Comparison of ENCODE assay signal across 18 cellular contexts in genomic region chr20:19213946-19214490, GRCh38. TPM values are rescaled to one million over a fixed set of nuclear protein-coding genes. Genes with fewer than 3 reads are reported as not detected.
DNase-seq lines count a peak whose midpoint lies in the region; ATAC-seq, FAIRE-seq and TF ChIP-seq lines count a peak whose summit lies in the region.
"Had no signal": no experiment of that assay in that cellular context is flagged by ENCODE, and none has a peak within 500 bp of the region (broad histone marks: within the 10 kb centered on the region; RNA-seq: fewer than 3 reads in every experiment).

No MANE protein-coding gene starts in this region.

- H2BK5ac ChIP-seq in H1 (ENCODE audit: low read depth, low read length), result no peak overlapping the region

- H3K4me1 ChIP-seq in H1 (replicated peaks in 1 of 4; ENCODE audit: control insufficient read depth in 3 of 4, insufficient read depth in 4 of 4, low read length in 3 of 4) (peaks cover 6 to 16% (median 10%) of the 10 kb centered on the region in 4 experiments), aorta (ENCODE audit: control insufficient read depth in 1 of 2, insufficient read depth in 2 of 2, low read length in 2 of 2) (peaks cover 0 to 4% of the 10 kb centered on the region in 2 donors)

- H3K56ac ChIP-seq in H1 (replicated peaks; ENCODE audit: insufficient read length, low read depth, low read length), result no peak overlapping the region

- DNase-seq in NOMO-1 (lab: John Stamatoyannopoulos, UW; ENCODE audit: unreplicated experiment in 2 of 2), result peak; percentile 22 to 51
- DNase-seq in NOMO-1 treated with dmso at 0.1 percent for 144 hours (lab: John Stamatoyannopoulos, UW; ENCODE audit: unreplicated experiment), result no peak
- DNase-seq in H1 (ENCODE audit: low read depth in 1 of 2, low spot score in 2 of 2), result no peak
- DNase-seq in neural crest cell (ENCODE audit: low read depth, low spot score), result no peak
- no peak for DNase-seq in aorta
- no peak for DNase-seq in MG63
- no peak for DNase-seq in activated CD4-positive, alpha-beta memory T cell treated with anti-CD3 and anti-CD28 coated beads, Interleukin-2, amount 10 ng/mL, durations not matched to agents 7 days and 5 days
- DNase-seq in effector CD8-positive, alpha-beta T cell (lab: John Stamatoyannopoulos, UW), result no peak
- DNase-seq: activated CD8-positive, alpha-beta T cell treated with anti-CD3 and anti-CD28 coated beads for 36 hours; CD4-positive, CD25-positive, alpha-beta regulatory T cell; DND-41; HFFc6; NCI-H2029 treated with DMSO at 0.1 percent for 48 hours; NCI-H69; SHP77; substantia nigra had no signal

- H4K20me1 ChIP-seq in H1 (replicated peaks in 1 of 2; ENCODE audit: control insufficient read depth in 1 of 2, insufficient read depth in 2 of 2, low read length in 2 of 2), result no peaks in the 10 kb centered on the region

- no peak overlapping the region for H2AFZ ChIP-seq in H1 (ENCODE audit: low read length)

- no peak overlapping the region for H4K8ac ChIP-seq in H1 (ENCODE audit: extremely low read depth, insufficient read depth, low read length)

- H3K27me3 Mint-ChIP-seq in neural crest cell (ENCODE audit: low read depth), result peaks cover 85% of the 10 kb centered on the region
- H3K27me3 Mint-ChIP-seq in activated CD4-positive, alpha-beta memory T cell treated with anti-CD3 and anti-CD28 coated beads, Interleukin-2, amount 10 ng/mL, durations not matched to agents 7 days and 5 days, result peaks cover 29% of the 10 kb centered on the region

- no peak for TF ChIP-seq RAD21 in H1 (IDR thresholded peaks at IDR 0.05 in 1 of 2, conservative IDR thresholded peaks at IDR 0.05 in 1 of 2; ENCODE audit: low read depth in 2 of 2, low read length in 2 of 2)

- H3K27ac ChIP-seq in H1 (ENCODE audit: low read depth, low read length), result no peak overlapping the region
- H3K27ac ChIP-seq in aorta (ENCODE audit: low read depth in 1 of 2, low read length in 2 of 2), result peak overlapping the region in 1 of 2 donors; percentile 12
- H3K27ac ChIP-seq: 22Rv1 had no signal

- no peaks in the 10 kb centered on the region for H3K9me3 Mint-ChIP-seq in neural crest cell
- H3K9me3 Mint-ChIP-seq in activated CD4-positive, alpha-beta memory T cell treated with anti-CD3 and anti-CD28 coated beads, Interleukin-2, amount 10 ng/mL, durations not matched to agents 7 days and 5 days, result no peaks in the 10 kb centered on the region
- H3K9me3 Mint-ChIP-seq: activated CD8-positive, alpha-beta T cell treated with anti-CD3 and anti-CD28 coated beads for 36 hours; activated T-helper 17 cell treated with anti-CD3 and anti-CD28 coated beads, Interleukin-2, amount 50 U/mL, for 72 hours; HFFc6 had no signal

- POLR2A ChIA-PET in H1 (lab: Charles Lee; ENCODE audit: partially characterized antibody), result no interaction called here
- POLR2A ChIA-PET in activated CD4-positive, alpha-beta memory T cell treated with anti-CD3 and anti-CD28 coated beads, Interleukin-2, amount 10 ng/mL, durations not matched to agents 7 days and 5 days (lab: Charles Lee), result no interaction called here

- no peak for TF ChIP-seq EP300 in H1 (IDR thresholded peaks at IDR 0.05; ENCODE audit: borderline replicate concordance in 1 of 2, low read depth in 2 of 2, low read length in 2 of 2)

- 0 out of 2 replicates have a peak overlapping the region, but pooled peaks have one; percentile 60 for H2BK12ac ChIP-seq in H1 (ENCODE audit: low read depth, low read length)

- no peak overlapping the region for H3K9ac ChIP-seq in H1 (replicated peaks in 1 of 4; ENCODE audit: extremely low read depth in 1 of 4, low read depth in 3 of 4, low read length in 3 of 4)

- H3K14ac ChIP-seq in H1 (ENCODE audit: insufficient read length), result no peak overlapping the region

- H3K36me3 ChIP-seq in H1 (ENCODE audit: control insufficient read depth in 2 of 4, insufficient read depth in 4 of 4, low read length in 3 of 4) (no peaks in the 10 kb centered on the region), aorta (ENCODE audit: control insufficient read depth in 1 of 2, insufficient read depth in 2 of 2, low read length in 1 of 2) (no peaks in the 10 kb centered on the region), MG63 (no peaks in the 10 kb centered on the region)

- no peak for FAIRE-seq in H1 (lab: Jason Lieb, UNC)

- peaks cover 8% of the 10 kb centered on the region for H3K23me2 ChIP-seq in H1 (ENCODE audit: low read depth, low read length)

- H3K9me3 ChIP-seq in H1 (ENCODE audit: insufficient read depth in 2 of 2, low read depth in 1 of 2, low read length in 1 of 2) (no peaks in the 10 kb centered on the region), aorta (ENCODE audit: control insufficient read depth, low read length) (no peaks in the 10 kb centered on the region), MG63 (no peaks in the 10 kb centered on the region)

- peak overlapping the region; percentile 79 to 83; a peak in 2 of 4 replicates for H3K4me2 ChIP-seq in H1 (ENCODE audit: insufficient read depth in 1 of 2, low read depth in 2 of 2, low read length in 2 of 2)

- H2BK15ac ChIP-seq in H1 (ENCODE audit: low read length), result no peak overlapping the region

- peak overlapping the region; percentile 79 for H3K4me3 Mint-ChIP-seq in neural crest cell
- no peak overlapping the region for H3K4me3 Mint-ChIP-seq in activated CD4-positive, alpha-beta memory T cell treated with anti-CD3 and anti-CD28 coated beads, Interleukin-2, amount 10 ng/mL, durations not matched to agents 7 days and 5 days
- H3K4me3 Mint-ChIP-seq: activated CD8-positive, alpha-beta T cell treated with anti-CD3 and anti-CD28 coated beads for 36 hours; activated T-helper 17 cell treated with anti-CD3 and anti-CD28 coated beads, Interleukin-2, amount 50 U/mL, for 72 hours; CD4-positive, CD25-positive, alpha-beta regulatory T cell; HFFc6 had no signal

- peaks cover 0 to 5% of the 10 kb centered on the region in 2 experiments; a peak in 2 of 4 replicates for H3K79me2 ChIP-seq in H1 (ENCODE audit: control insufficient read depth in 1 of 2, insufficient read depth in 2 of 2, low read length in 2 of 2)

- peaks cover 0 to 27% (median 20%) of the 10 kb centered on the region in 4 experiments; a peak in 6 of 7 replicates for H3K27me3 ChIP-seq in H1 (replicated peaks in 1 of 4; ENCODE audit: control insufficient read depth in 3 of 4, extremely low read depth in 1 of 4, insufficient read depth in 3 of 4, low read length in 3 of 4)
- no peaks in the 10 kb centered on the region for H3K27me3 ChIP-seq in aorta (ENCODE audit: control insufficient read depth in 1 of 2, insufficient read depth in 2 of 2, low read length in 1 of 2)
- peaks cover 12% of the 10 kb centered on the region for H3K27me3 ChIP-seq in MG63

- no peaks in the 10 kb centered on the region for H3K36me3 Mint-ChIP-seq in neural crest cell (ENCODE audit: low read depth)
- no peaks in the 10 kb centered on the region for H3K36me3 Mint-ChIP-seq in activated CD4-positive, alpha-beta memory T cell treated with anti-CD3 and anti-CD28 coated beads, Interleukin-2, amount 10 ng/mL, durations not matched to agents 7 days and 5 days (ENCODE audit: low read depth)
- H3K36me3 Mint-ChIP-seq: CD4-positive, CD25-positive, alpha-beta regulatory T cell had no signal

- no peak overlapping the region for H2BK20ac ChIP-seq in H1 (ENCODE audit: low read length)

- H3K4ac ChIP-seq in H1 (replicated peaks; ENCODE audit: insufficient read length, low read depth, low read length), result no peak overlapping the region

- H4K91ac ChIP-seq in H1 (replicated peaks; ENCODE audit: insufficient read length, low read length), result no peak overlapping the region

- H3K23ac ChIP-seq in H1 (ENCODE audit: insufficient read length), result no peak overlapping the region

- ATAC-seq in aorta (ENCODE audit: low FRiP score), result no peak
- ATAC-seq: activated CD8-positive, alpha-beta T cell treated with anti-CD3 and anti-CD28 coated beads for 36 hours; activated T-helper 17 cell treated with anti-CD3 and anti-CD28 coated beads, Interleukin-2, amount 50 U/mL, for 72 hours had no signal

- 85% methylated on average over 11 of the region's 11 CpGs; no CpG with 5 or more reads in 1 of the 2 experiments for WGBS in H1 (ENCODE audit: extremely low coverage in 1 of 2, insufficient coverage in 1 of 2, insufficient read length in 1 of 2, insufficient replicate concordance in 2 of 2, low coverage in 1 of 2, low lambda C conversion rate in 2 of 2, missing lambda C conversion rate in 1 of 2), 2 experiments
- 16 to 29% methylated on average over 11 of the region's 11 CpGs for WGBS in aorta, 2 donors

- no peak for TF ChIP-seq POLR2A in H1 (IDR thresholded peaks at IDR 0.05; ENCODE audit: control extremely low read depth in 1 of 2, low read depth in 2 of 2, low read length in 2 of 2)

- no peak overlapping the region for H2BK120ac ChIP-seq in H1 (replicated peaks; ENCODE audit: low read depth, low read length)

- no peak overlapping the region for H2AK5ac ChIP-seq in H1 (ENCODE audit: low read depth, low read length)

- no peak overlapping the region for H3K27ac Mint-ChIP-seq in neural crest cell (ENCODE audit: unreplicated experiment)
- H3K27ac Mint-ChIP-seq in activated CD4-positive, alpha-beta memory T cell treated with anti-CD3 and anti-CD28 coated beads, Interleukin-2, amount 10 ng/mL, durations not matched to agents 7 days and 5 days, result no peak overlapping the region
- H3K27ac Mint-ChIP-seq: activated CD8-positive, alpha-beta T cell treated with anti-CD3 and anti-CD28 coated beads for 36 hours; activated T-helper 17 cell treated with anti-CD3 and anti-CD28 coated beads, Interleukin-2, amount 50 U/mL, for 72 hours; CD4-positive, CD25-positive, alpha-beta regulatory T cell; HFFc6 had no signal

- intact Hi-C loops in aorta (cut with DNase I), result loop anchor here (5.0 to 10.0 kb wide), 3 partner anchors 71 to 283 kb away; no protein-coding TSS in a partner anchor

- no peaks in the 10 kb centered on the region for H3K79me1 ChIP-seq in H1 (ENCODE audit: low read depth, low read length)

- CTCF ChIA-PET in H1 (lab: Charles Lee; ENCODE audit: partially characterized antibody), result interaction anchor here (0.9 to 2.3 kb wide), 11 partner anchors 10 to 459 kb away, joined by 3 to 9 read pairs (median 4); no protein-coding TSS in a partner anchor
- CTCF ChIA-PET in activated CD4-positive, alpha-beta memory T cell treated with anti-CD3 and anti-CD28 coated beads, Interleukin-2, amount 10 ng/mL, durations not matched to agents 7 days and 5 days (lab: Charles Lee), result interaction anchor here (1.1 kb wide), 1 partner anchor 9 kb away, joined by 3 read pairs; no protein-coding TSS in a partner anchor

- H3K18ac ChIP-seq in H1 (ENCODE audit: extremely low read depth, low read length), result no peak overlapping the region; the same call in 1 of the 2 replicates

- H4K5ac ChIP-seq in H1 (ENCODE audit: insufficient read length, low read depth, low read length), result no peak overlapping the region

- TF ChIP-seq CTCF in H1 (IDR thresholded peaks at IDR 0.05; ENCODE audit: control extremely low read depth in 1 of 3, insufficient read depth in 1 of 3, low read depth in 1 of 3, low read length in 3 of 3) (no peak), neural crest cell (conservative IDR thresholded peaks at IDR 0.05) (no peak)

- H3K4me3 ChIP-seq in H1 (ENCODE audit: extremely low read depth in 1 of 4, insufficient read depth in 2 of 4, low read depth in 3 of 4, low read length in 4 of 4) (peak overlapping the region in 1 of 4 experiments; percentile 70; a peak in 1 of 8 replicates), aorta (ENCODE audit: low read length in 2 of 2) (peak overlapping the region; percentile 72 to 97), MG63 (no peak overlapping the region)

- peaks cover 5% of the 10 kb centered on the region for H3K4me1 Mint-ChIP-seq in neural crest cell
- H3K4me1 Mint-ChIP-seq in activated CD4-positive, alpha-beta memory T cell treated with anti-CD3 and anti-CD28 coated beads, Interleukin-2, amount 10 ng/mL, durations not matched to agents 7 days and 5 days, result no peaks in the 10 kb centered on the region
- H3K4me1 Mint-ChIP-seq: activated T-helper 17 cell treated with anti-CD3 and anti-CD28 coated beads, Interleukin-2, amount 50 U/mL, for 72 hours had no signal

RNA-seq across cellular contexts. Expression of gene SLC24A3, which starts 1.6 kb away (rescaled TPM):
- 6.2 and 6.3 TPM in 2 replicates for total RNA-seq in H1 (2021; fragmentation: NEBNext Ultra II Directional; extraction: Animal tissue kit (Norgen Biotek cat#: 25700))
- polyA plus RNA-seq in H1 (2011; rRNA removed) (3.7 and 4.5 TPM in 2 replicates), aorta (10 to 100 TPM in 1 of 2 donors, 1 to 10 TPM in 1; 8.8 to 14.4 TPM)
- polyA plus RNA-seq in H1 (2011; cell fraction: cytosol; rRNA removed), result 2.8 TPM
- 4.0 TPM for polyA plus RNA-seq in H1 (2011; cell fraction: nucleus; rRNA removed)
- 5.1 to 5.5 TPM (median 5.3 TPM) in 4 replicates for polyA plus RNA-seq in H1 (2012, experiment 1 of 2)
- polyA plus RNA-seq in H1 (2012, experiment 2 of 2), result 2.7 TPM
- polyA plus RNA-seq in H1 (2013, experiment 1 of 2), result 3.0 TPM
- 3.2 TPM for polyA plus RNA-seq in H1 (2013, experiment 2 of 2)
- polyA minus RNA-seq in H1 (2011; rRNA and poly(A)+ RNA removed), result 4.7 and 6.2 TPM in 2 replicates
- polyA minus RNA-seq in H1 (2011; cell fraction: cytosol; rRNA and poly(A)+ RNA removed), result 1.8 TPM
- polyA minus RNA-seq in H1 (2011; cell fraction: nucleus; rRNA and poly(A)+ RNA removed), result 3.4 TPM
- total RNA-seq in neural crest cell (0.27 and 0.51 TPM in 2 replicates), aorta (10 to 100 TPM; 23.9 to 24.9 TPM)
- not detected in 2 replicates for total RNA-seq in MG63 (2014; rRNA removed; shearing (Covaris generic); ENCODE audit: low replicate concordance)
- total RNA-seq in activated CD4-positive, alpha-beta memory T cell treated with anti-CD3 and anti-CD28 coated beads, Interleukin-2, amount 10 ng/mL, durations not matched to agents 7 days and 5 days, result not detected
- total RNA-seq: activated CD8-positive, alpha-beta T cell treated with anti-CD3 and anti-CD28 coated beads for 36 hours; activated T-helper 17 cell treated with anti-CD3 and anti-CD28 coated beads, Interleukin-2, amount 50 U/mL, for 72 hours; HFFc6 had no signal
- polyA plus RNA-seq: CD4-positive, CD25-positive, alpha-beta regulatory T cell had no signal

Comparison
In these comparisons a context has a peak if more than half of its experiments do, and no peak if none do; other contexts are left out.
1. DNase-seq: peak in NOMO-1 (2 of 2); none in NOMO-1 treated with dmso at 0.1 percent for 144 hours (single experiment), H1 (0 of 2), neural crest cell (single experiment), aorta (0 of 2), MG63 (single experiment), activated CD4-positive, alpha-beta memory T cell treated with anti-CD3 and anti-CD28 coated beads, Interleukin-2, amount 10 ng/mL, durations not matched to agents 7 days and 5 days (single experiment) and effector CD8-positive, alpha-beta T cell (single experiment).